Comparison of ENCODE assay signal across 22 cellular contexts in the genomic region with DNA sequence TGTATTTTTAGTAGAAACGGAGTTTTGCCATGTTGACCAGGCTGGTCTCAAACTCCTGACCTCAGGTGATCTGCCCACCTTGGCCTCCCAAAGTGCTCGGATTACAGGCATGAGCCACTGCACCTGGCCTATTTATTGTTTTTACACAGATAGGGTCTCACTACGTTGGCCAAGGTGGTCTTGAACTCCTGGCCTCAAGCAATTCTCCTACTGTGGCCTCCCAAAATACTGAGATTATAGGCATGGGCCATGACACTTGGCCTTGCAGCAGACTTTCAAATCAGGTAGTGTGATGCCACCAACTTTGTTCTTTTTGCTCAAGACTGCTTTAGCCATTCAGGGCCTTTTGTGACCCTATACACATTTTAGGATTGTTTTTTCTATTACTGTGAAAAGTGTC.
DNase-seq lines count a peak whose midpoint lies in the region; ATAC-seq, FAIRE-seq and TF ChIP-seq lines count a peak whose summit lies in the region.
"Had no signal": no experiment of that assay in that cellular context is flagged by ENCODE, and none has a peak within 500 bp of the region (broad histone marks: within the 10 kb centered on the region; RNA-seq: fewer than 3 reads in every experiment).

No MANE protein-coding gene starts in this region.

- H3K27me3 Mint-ChIP-seq in activated T-cell treated with anti-CD3 and anti-CD28 coated beads, Interleukin-2, amount 50 U/mL, for 72 hours (ENCODE audit: low read depth): no peaks in the 10 kb centered on the region
- H3K27me3 Mint-ChIP-seq: B cell; CD4-positive, CD25-positive, alpha-beta regulatory T cell had no signal

- WGBS in GM12878 (ENCODE audit: insufficient coverage, insufficient replicate concordance, low lambda C conversion rate, missing lambda C conversion rate): 79% methylated on average over 3 of the region's 3 CpGs
- WGBS in tibial nerve, 2 donors: 94 to 97% methylated on average over 3 of the region's 3 CpGs

- RAD21 ChIA-PET in GM12878 (lab: Charles Lee; ENCODE audit: unreplicated experiment): interaction anchor here (1.6 kb wide), 1 partner anchor 120 kb away, joined by 4 read pairs; no protein-coding TSS in a partner anchor

- no peak overlapping the region for H3K9ac ChIP-seq in GM12878 (ENCODE audit: control insufficient read depth, insufficient read depth, low read length)
- H3K9ac ChIP-seq: BLaER1 had no signal

- H3K9me2 ChIP-seq in OCI-LY7 (ENCODE audit: insufficient read depth, low read length): no peaks in the 10 kb centered on the region

- no peaks in the 10 kb centered on the region for H3K4me1 ChIP-seq in OCI-LY7 (ENCODE audit: insufficient read depth, low read length, poor library complexity, severe bottlenecking)
- no peaks in the 10 kb centered on the region for H3K4me1 ChIP-seq in GM12878 (ENCODE audit: control insufficient read depth, insufficient read depth, low read length)
- H3K4me1 ChIP-seq in tibial nerve: no peaks in the 10 kb centered on the region
- H3K4me1 ChIP-seq: BLaER1, HAP-1 had no signal

- peaks cover 3 to 18% of the 10 kb centered on the region in 2 donors for H3K36me3 Mint-ChIP-seq in activated T-cell treated with anti-CD3 and anti-CD28 coated beads, Interleukin-2, amount 50 U/mL, for 72 hours (ENCODE audit: insufficient read depth in 2 of 2)

- H2AFZ ChIP-seq in OCI-LY7 (ENCODE audit: low read length) (no peak overlapping the region), GM12878 (ENCODE audit: control insufficient read depth, low read depth, low read length) (no peak overlapping the region)

- in situ Hi-C loops in GM12878 (cut with MboI): no loop called here

- H3K4me2 ChIP-seq in OCI-LY7 (ENCODE audit: low read length) (no peak overlapping the region), GM12878 (ENCODE audit: control insufficient read depth, insufficient read depth) (no peak overlapping the region)
- H3K4me2 ChIP-seq: BLaER1 had no signal

- H3K27me3 ChIP-seq in GM12878 (replicated peaks in 1 of 2; ENCODE audit: control insufficient read depth in 2 of 2, insufficient read depth in 2 of 2, low read length in 1 of 2) (no peaks in the 10 kb centered on the region), tibial nerve (no peaks in the 10 kb centered on the region)
- H3K27me3 ChIP-seq: BLaER1 had no signal

- H3K4me3 ChIP-seq in OCI-LY7 (ENCODE audit: low read depth, low read length, poor library complexity, severe bottlenecking): no peak overlapping the region
- no peak overlapping the region for H3K4me3 ChIP-seq in GM12878
- no peak overlapping the region for H3K4me3 ChIP-seq in tibial nerve
- H3K4me3 ChIP-seq: BLaER1, HAP-1 had no signal

- SMC1A ChIA-PET in GM12878 (lab: Charles Lee; ENCODE audit: uncharacterized antibody, unreplicated experiment): interaction anchor here (1.9 kb wide), 1 partner anchor 120 kb away, joined by 8 read pairs; no protein-coding TSS in a partner anchor

- TF ChIP-seq EP300 in GM12878 (IDR thresholded peaks at IDR 0.05; ENCODE audit: borderline replicate concordance in 1 of 2, control insufficient read depth in 1 of 2, low read depth in 2 of 2, low read length in 2 of 2): no peak
- no peak for TF ChIP-seq EP300 in tibial nerve (IDR thresholded peaks at IDR 0.05)

- POLR2A ChIA-PET in OCI-LY7 (lab: Charles Lee): interaction anchor here (0.6 kb wide), 1 partner anchor 783 kb away, joined by 3 read pairs; no protein-coding TSS in a partner anchor
- POLR2A ChIA-PET in GM12878 (lab: Charles Lee): interaction anchor here (0.6 kb wide), 2 partner anchors 1298 to 1669 kb away, joined by 4 to 5 read pairs; no protein-coding TSS in a partner anchor

- no peak for ATAC-seq in activated T-cell treated with anti-CD3 and anti-CD28 coated beads, Interleukin-2, amount 50 U/mL, for 72 hours (replicated peaks in 1 of 2)
- no peak for ATAC-seq in GM12878
- ATAC-seq: CD8-positive, alpha-beta T cell had no signal

- TSS peak; percentile 37 for BruUV-seq in OCI-LY7 (replicated peaks; lab: Mats Ljungman, UMichigan)
- TSS peak; percentile 40 for BruUV-seq in GM12878 (replicated peaks; lab: Mats Ljungman, UMichigan)

- H3K36me3 ChIP-seq in OCI-LY7 (ENCODE audit: insufficient read depth, low read length) (peaks cover 79% of the 10 kb centered on the region), GM12878 (ENCODE audit: control insufficient read depth in 2 of 2, insufficient read depth in 2 of 2, low read length in 1 of 2) (peaks cover 0 to 23% of the 10 kb centered on the region in 2 experiments; a peak in 3 of 4 replicates), tibial nerve (peaks cover 0 to 75% (median 0%) of the 10 kb centered on the region in 3 donors)

- H4K20me1 ChIP-seq in OCI-LY7 (ENCODE audit: insufficient read depth, low read length) (no peaks in the 10 kb centered on the region), GM12878 (ENCODE audit: control insufficient read depth, insufficient read depth) (no peaks in the 10 kb centered on the region)

- H3K9me3 ChIP-seq in OCI-LY7 (ENCODE audit: low read length) (no peaks in the 10 kb centered on the region), GM12878 (replicated peaks; ENCODE audit: control insufficient read depth, insufficient read depth, low read length) (no peaks in the 10 kb centered on the region), tibial nerve (no peaks in the 10 kb centered on the region)
- H3K9me3 ChIP-seq: BLaER1, HAP-1 had no signal

- intact Hi-C loops in OCI-LY7 (cut with micrococcal nuclease; ENCODE audit: unreplicated experiment) (no loop called here), GM12878 (cut with micrococcal nuclease; ENCODE audit: unreplicated experiment) (no loop called here)

- no peak for TF ChIP-seq RAD21 in GM12878 (IDR thresholded peaks at IDR 0.05; ENCODE audit: insufficient read depth, low read depth, low read length)

- no peak for FAIRE-seq in GM12878 (lab: Jason Lieb, UNC)
- FAIRE-seq: A204.1, D721Med, GM12892, H54 had no signal

- no peak for DNase-seq in activated T-cell treated with anti-CD3 and anti-CD28 coated beads, Interleukin-2, amount 50 U/mL, for 72 hours
- no peak for DNase-seq in activated T-cell treated with anti-CD3 and anti-CD28 coated beads, Interleukin-2, amount 50 U/mL, for 1 hour
- DNase-seq in OCI-LY7 (ENCODE audit: low spot score): no peak
- DNase-seq in GM12878 (ENCODE audit: low read depth, low spot score): no peak
- no peak for DNase-seq in COLO668 (lab: John Stamatoyannopoulos, UW; ENCODE audit: unreplicated experiment)
- DNase-seq in tibial nerve (ENCODE audit: low spot score in 2 of 2): no peak
- DNase-seq: CD4-positive, CD25-positive, alpha-beta regulatory T cell; CD8-positive, alpha-beta T cell; DMS 273 treated with DMSO at 0.1 percent for 48 hours; DMS79; EL; GDM1; GOT3 had no signal

- TF ChIP-seq POLR2A in GM12878 (IDR thresholded peaks at IDR 0.05; ENCODE audit: low read depth, low read length) (no peak), tibial nerve (IDR thresholded peaks at IDR 0.05) (no peak)

- H3K79me2 ChIP-seq in OCI-LY7 (ENCODE audit: insufficient read depth, low read depth, low read length) (no peaks in the 10 kb centered on the region; the same call in 1 of the 2 replicates), GM12878 (ENCODE audit: control insufficient read depth, insufficient read depth, low read length) (no peaks in the 10 kb centered on the region)

- peak overlapping the region; percentile 38 for H3K27ac Mint-ChIP-seq in activated T-cell treated with anti-CD3 and anti-CD28 coated beads, Interleukin-2, amount 50 U/mL, for 72 hours
- H3K27ac Mint-ChIP-seq: B cell; CD8-positive, alpha-beta T cell had no signal

- no peak overlapping the region for H3K4me3 Mint-ChIP-seq in activated T-cell treated with anti-CD3 and anti-CD28 coated beads, Interleukin-2, amount 50 U/mL, for 72 hours
- H3K4me3 Mint-ChIP-seq: B cell; CD4-positive, CD25-positive, alpha-beta regulatory T cell; CD8-positive, alpha-beta T cell had no signal

- H3K27ac ChIP-seq in OCI-LY7 (ENCODE audit: low read depth, low read length, poor library complexity, severe bottlenecking) (no peak overlapping the region), GM12878 (ENCODE audit: control insufficient read depth, insufficient read depth) (no peak overlapping the region), tibial nerve (no peak overlapping the region)
- H3K27ac ChIP-seq: 22Rv1, BLaER1, C4-2B had no signal

- H3K9me3 Mint-ChIP-seq in activated T-cell treated with anti-CD3 and anti-CD28 coated beads, Interleukin-2, amount 50 U/mL, for 72 hours: no peaks in the 10 kb centered on the region
- H3K9me3 Mint-ChIP-seq: CD4-positive, CD25-positive, alpha-beta regulatory T cell; CD8-positive, alpha-beta T cell had no signal

- H3K4me1 Mint-ChIP-seq in activated T-cell treated with anti-CD3 and anti-CD28 coated beads, Interleukin-2, amount 50 U/mL, for 72 hours (ENCODE audit: low read depth): no peaks in the 10 kb centered on the region
- H3K4me1 Mint-ChIP-seq: B cell had no signal

- no peak for TF ChIP-seq CTCF in OCI-LY7 (conservative IDR thresholded peaks at IDR 0.05; ENCODE audit: low read length)
- TF ChIP-seq CTCF in GM12878 (IDR thresholded peaks at IDR 0.05 in 2 of 3, conservative IDR thresholded peaks at IDR 0.05 in 1 of 3; ENCODE audit: control insufficient read depth in 2 of 3, extremely low read depth in 1 of 3, insufficient read depth in 1 of 3, low read depth in 3 of 3, low read length in 3 of 3): no peak
- no peak for TF ChIP-seq CTCF in tibial nerve (IDR thresholded peaks at IDR 0.05)

- CTCF ChIA-PET in OCI-LY7 (lab: Charles Lee; ENCODE audit: unreplicated experiment): no interaction called here
- CTCF ChIA-PET in GM12878 (lab: Yijun Ruan, JAX): interaction anchor here (0.7 to 0.8 kb wide), 2 partner anchors 19 to 120 kb away, joined by 3 read pairs; no protein-coding TSS in a partner anchor

TF ChIP-seq in GM12878, 131 proteins besides CTCF, POLR2A, EP300 and RAD21:
- TF ChIP-seq, protein P1, sequence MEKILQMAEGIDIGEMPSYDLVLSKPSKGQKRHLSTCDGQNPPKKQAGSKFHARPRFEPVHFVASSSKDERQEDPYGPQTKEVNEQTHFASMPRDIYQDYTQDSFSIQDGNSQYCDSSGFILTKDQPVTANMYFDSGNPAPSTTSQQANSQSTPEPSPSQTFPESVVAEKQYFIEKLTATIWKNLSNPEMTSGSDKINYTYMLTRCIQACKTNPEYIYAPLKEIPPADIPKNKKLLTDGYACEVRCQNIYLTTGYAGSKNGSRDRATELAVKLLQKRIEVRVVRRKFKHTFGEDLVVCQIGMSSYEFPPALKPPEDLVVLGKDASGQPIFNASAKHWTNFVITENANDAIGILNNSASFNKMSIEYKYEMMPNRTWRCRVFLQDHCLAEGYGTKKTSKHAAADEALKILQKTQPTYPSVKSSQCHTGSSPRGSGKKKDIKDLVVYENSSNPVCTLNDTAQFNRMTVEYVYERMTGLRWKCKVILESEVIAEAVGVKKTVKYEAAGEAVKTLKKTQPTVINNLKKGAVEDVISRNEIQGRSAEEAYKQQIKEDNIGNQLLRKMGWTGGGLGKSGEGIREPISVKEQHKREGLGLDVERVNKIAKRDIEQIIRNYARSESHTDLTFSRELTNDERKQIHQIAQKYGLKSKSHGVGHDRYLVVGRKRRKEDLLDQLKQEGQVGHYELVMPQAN (conservative IDR thresholded peaks at IDR 0.05): no peak
- TF ChIP-seq ZNF217 (IDR thresholded peaks at IDR 0.05) (no peak), JUNB (IDR thresholded peaks at IDR 0.05) (no peak), CBX5 (IDR thresholded peaks at IDR 0.05; ENCODE audit: low read depth) (no peak), MEF2A (IDR thresholded peaks at IDR 0.05; ENCODE audit: insufficient read depth, low read depth, low read length) (no peak), SMAD5 (IDR thresholded peaks at IDR 0.05; ENCODE audit: low read depth) (no peak)
